In the genomic region with DNA sequence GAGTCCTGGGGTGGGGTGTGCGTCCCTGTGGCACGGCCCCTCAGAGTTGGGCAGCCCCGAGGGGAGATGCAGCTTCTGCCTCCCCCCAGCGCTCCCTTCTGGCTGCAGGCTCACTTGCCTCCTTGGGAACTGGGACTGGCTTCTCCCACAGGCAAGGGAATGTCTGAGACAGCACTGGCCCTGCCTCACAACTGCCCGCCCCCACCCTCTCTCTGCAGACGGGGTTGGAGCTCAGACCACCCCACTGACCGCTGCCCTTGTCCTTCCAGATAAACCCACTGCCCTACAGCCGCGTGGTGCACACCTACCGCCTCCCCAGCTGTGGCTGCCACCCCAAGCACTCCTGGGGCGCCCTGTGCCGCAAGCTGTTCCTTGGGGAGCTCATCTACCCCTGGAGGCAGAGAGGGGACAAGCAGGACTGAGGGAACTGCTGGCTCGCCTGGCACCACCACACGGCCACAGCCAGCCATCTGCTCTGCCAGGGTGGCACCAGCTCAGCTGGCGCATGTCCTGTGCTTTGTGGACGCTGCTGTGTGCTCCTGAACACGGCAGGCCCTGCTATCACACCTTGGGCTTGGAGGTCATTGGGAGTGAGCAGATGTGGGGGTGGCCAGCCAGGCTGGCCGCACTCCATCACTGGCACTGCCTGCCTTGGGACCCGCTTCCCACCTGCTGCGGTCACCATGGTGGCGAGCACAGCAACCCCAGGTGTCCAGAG, we compare ENCODE assay signal across 21 cellular contexts. TPM values are rescaled to one million over a fixed set of nuclear protein-coding genes. Genes with fewer than 3 reads are reported as not detected.
A peak's percentile ranks its signal among the peaks of the same experiment; 100 is the strongest.
DNase-seq lines count a peak whose midpoint lies in the region; ATAC-seq, FAIRE-seq and TF ChIP-seq lines count a peak whose summit lies in the region.
"Had no signal": no experiment of that assay in that cellular context is flagged by ENCODE, and none has a peak within 500 bp of the region (broad histone marks: within the 10 kb centered on the region; RNA-seq: fewer than 3 reads in every experiment).

No MANE protein-coding gene starts in this region.

- H3F3A ChIP-seq in MM.1S (ENCODE audit: insufficient read depth, low read length) = no peaks in the 10 kb centered on the region

- peaks cover 22% of the 10 kb centered on the region for H4K20me1 ChIP-seq in DND-41 (ENCODE audit: insufficient read depth, low read length)
- H4K20me1 ChIP-seq in MM.1S (ENCODE audit: insufficient read depth, low read length) = no peaks in the 10 kb centered on the region

- DNase-seq in DND-41 (peak; percentile 5), NCI-H1694 treated with DMSO at 0.1 percent for 48 hours (lab: John Stamatoyannopoulos, UW) (peak; percentile 6), cerebellar cortex (ENCODE audit: low spot score) (peak; percentile 86), pancreas (peak in 5 of 6 donors; percentile 78 to 96 (median 88)), NCI-H2107 (lab: John Stamatoyannopoulos, UW) (no peak), GM12892 (ENCODE audit: insufficient read length) (no peak), MM.1S (no peak)
- DNase-seq: activated CD4-positive, alpha-beta T cell treated with anti-CD3 and anti-CD28 coated beads, Interleukin-2, amount 10 ng/mL, durations not matched to agents 7 days and 5 days; amniotic stem cell; effector memory CD8-positive, alpha-beta T cell; glutamatergic neuron; NCI-H2081 treated with DMSO at 0.1 percent for 48 hours; stimulated activated CD4-positive, alpha-beta T cell treated with anti-CD3 and anti-CD28 coated beads, Interleukin-4, amount 100 ng/mL, for 4 hours; SW 1271 had no signal

- H3K4me3 ChIP-seq in DND-41 (ENCODE audit: low read depth in 1 of 2, low read length in 2 of 2) (no peak overlapping the region), pancreas (peak overlapping the region in 2 of 4 donors; percentile 26 to 30), MM.1S (ENCODE audit: low read length) (no peak overlapping the region)
- H3K4me3 ChIP-seq: lung, smooth muscle cell, vagina had no signal

- H3K79me2 ChIP-seq in DND-41 (ENCODE audit: insufficient read depth, low read length) = peaks cover 9% of the 10 kb centered on the region
- H3K79me2 ChIP-seq in MM.1S (ENCODE audit: low read length) = peaks cover 8% of the 10 kb centered on the region

- H3K27me3 ChIP-seq in DND-41 (ENCODE audit: insufficient read depth, low read length, poor library complexity) (no peaks in the 10 kb centered on the region), pancreas (no peaks in the 10 kb centered on the region), MM.1S (replicated peaks; ENCODE audit: insufficient read depth, low read length) (no peaks in the 10 kb centered on the region)
- H3K27me3 ChIP-seq: vagina had no signal

- no peak overlapping the region for H2AFZ ChIP-seq in DND-41 (ENCODE audit: low read depth, low read length)
- H2AFZ ChIP-seq in MM.1S (ENCODE audit: low read length) = no peak overlapping the region

- WGBS in pancreas, 2 donors = 43 to 45% methylated on average over 21 of the region's 21 CpGs

- no peaks in the 10 kb centered on the region for H3K9me3 ChIP-seq in DND-41 (ENCODE audit: insufficient read depth, low read length, severe bottlenecking)
- H3K9me3 ChIP-seq in pancreas = no peaks in the 10 kb centered on the region
- no peaks in the 10 kb centered on the region for H3K9me3 ChIP-seq in MM.1S (replicated peaks; ENCODE audit: insufficient read depth, low read length)
- H3K9me3 ChIP-seq: vagina had no signal

- H3K36me3 ChIP-seq in DND-41 (ENCODE audit: insufficient read depth, low read length) (peaks cover 30% of the 10 kb centered on the region), pancreas (no peaks in the 10 kb centered on the region), MM.1S (replicated peaks; ENCODE audit: insufficient read depth, low read length) (no peaks in the 10 kb centered on the region)
- H3K36me3 ChIP-seq: vagina had no signal

- intact Hi-C loops in pancreas (cut with DNase I) = no loop called here

- peaks cover 11% of the 10 kb centered on the region for H3K4me1 ChIP-seq in DND-41 (ENCODE audit: insufficient read depth, low read length)
- H3K4me1 ChIP-seq in pancreas = peaks cover 10 to 35% (median 20%) of the 10 kb centered on the region in 3 donors
- peaks cover 5% of the 10 kb centered on the region for H3K4me1 ChIP-seq in MM.1S (ENCODE audit: low read length)

- no peak overlapping the region for H3K4me2 ChIP-seq in DND-41 (ENCODE audit: insufficient read depth, low read length)
- no peak overlapping the region for H3K4me2 ChIP-seq in MM.1S (ENCODE audit: low read depth, low read length)
- H3K4me2 ChIP-seq: smooth muscle cell had no signal

- H3K27ac ChIP-seq in DND-41 (ENCODE audit: low read length) (no peak overlapping the region), pancreas (peak overlapping the region in 3 of 4 donors; percentile 45 to 61 (median 60)), MM.1S (ENCODE audit: low read length) (no peak overlapping the region)
- H3K27ac ChIP-seq: vagina had no signal

- H3K9me2 ChIP-seq in MM.1S (replicated peaks; ENCODE audit: insufficient read depth, low read length) = no peaks in the 10 kb centered on the region

- no peak for TF ChIP-seq POLR2A in GM12892 (IDR thresholded peaks at IDR 0.05; ENCODE audit: low read depth, low read length)

- no peak for TF ChIP-seq CTCF in DND-41 (IDR thresholded peaks at IDR 0.05; ENCODE audit: borderline replicate concordance, extremely low read depth, low read length, poor library complexity, severe bottlenecking)
- TF ChIP-seq CTCF in pancreas (IDR thresholded peaks at IDR 0.05) = peak in 1 of 4 donors; percentile 22
- no peak for TF ChIP-seq CTCF in MM.1S (IDR thresholded peaks at IDR 0.05; ENCODE audit: low read length)

- no peak overlapping the region for H3K9ac ChIP-seq in DND-41 (ENCODE audit: low read depth, low read length)
- no peak overlapping the region for H3K9ac ChIP-seq in MM.1S (ENCODE audit: low read length)

- no peak for FAIRE-seq in pancreas (lab: Jason Lieb, UNC)
- FAIRE-seq in GM12892 (lab: Jason Lieb, UNC) = no peak
- FAIRE-seq: RCC 7860 had no signal

- no peak for ATAC-seq in DND-41 (ENCODE audit: insufficient read depth, low read depth)
- ATAC-seq in pancreas = peak; percentile 50 to 65 (median 57)
- ATAC-seq: effector memory CD8-positive, alpha-beta T cell had no signal

RNA-seq across cellular contexts. Expression of gene RAB40C, which starts 7.1 kb away (rescaled TPM):
- total RNA-seq in pancreas = 10 to 100 TPM; 19.4 to 42.4 (median 30.6) TPM
- 10 to 100 TPM; 47.0 to 71.4 TPM for polyA plus RNA-seq in pancreas
- 2.5 TPM for polyA plus RNA-seq in GM12892 (2012; ENCODE audit: missing spikeins)

RNA-seq across cellular contexts. Expression of gene PIGQ, which starts 13.0 kb away (rescaled TPM):
- 10 to 100 TPM; 29.7 to 48.4 (median 40.0) TPM for total RNA-seq in pancreas
- polyA plus RNA-seq in pancreas = 100 to 1,000 TPM in 1 of 2 donors, 10 to 100 TPM in 1; 79.5 to 165 TPM
- 5.1 TPM for polyA plus RNA-seq in GM12892 (2012; ENCODE audit: missing spikeins)

RNA-seq across cellular contexts. Expression of gene NHLRC4, which starts 16.0 kb away (rescaled TPM):
- total RNA-seq in pancreas = under 1 TPM in 4 of 6 donors, not detected in 2; 0.08 to 0.28 (median 0.14) TPM
- polyA plus RNA-seq in pancreas = under 1 TPM; 0.05 to 0.27 TPM
- 0.28 TPM for polyA plus RNA-seq in GM12892 (2012; ENCODE audit: missing spikeins)

RNA-seq across cellular contexts. Expression of gene PRR35, which starts 22.6 kb away (rescaled TPM):
- total RNA-seq in pancreas = 1 to 10 TPM in 1 of 6 donors, under 1 TPM in 5; 0.09 to 1.0 (median 0.70) TPM
- under 1 TPM; 0.38 to 0.72 TPM for polyA plus RNA-seq in pancreas
- polyA plus RNA-seq in GM12892 (2012; ENCODE audit: missing spikeins) = not detected
- total RNA-seq: activated CD4-positive, alpha-beta T cell treated with anti-CD3 and anti-CD28 coated beads, Interleukin-2, amount 10 ng/mL, durations not matched to agents 7 days and 5 days; fibroblast of lung; lung; smooth muscle cell; vagina had no signal
- polyA plus RNA-seq: BJ, fibroblast of lung, IgD-negative memory B cell, lung, smooth muscle cell had no signal

RNA-seq across cellular contexts. Expression of gene WFIKKN1, which starts 48.0 kb away (rescaled TPM):
- 1 to 10 TPM in 3 of 6 donors, under 1 TPM in 3; 0.75 to 2.0 (median 1.2) TPM for total RNA-seq in pancreas
- polyA plus RNA-seq in pancreas = 10 to 100 TPM in 1 of 2 donors, 1 to 10 TPM in 1; 2.6 to 13.8 TPM
- polyA plus RNA-seq in GM12892 (2012; ENCODE audit: missing spikeins) = not detected
- total RNA-seq: smooth muscle cell had no signal
- polyA plus RNA-seq: BJ, fibroblast of lung, IgD-negative memory B cell had no signal

Comparison
In these comparisons a context has a peak if more than half of its experiments do, and no peak if none do; other contexts are left out.
1. DNase-seq: peak in DND-41 (single experiment), NCI-H1694 treated with DMSO at 0.1 percent for 48 hours (single experiment), cerebellar cortex (single experiment) and pancreas (5 of 6); none in NCI-H2107 (single experiment), GM12892 (single experiment) and MM.1S (single experiment).
2. H3K27ac ChIP-seq: peak in pancreas (3 of 4); none in DND-41 (single experiment) and MM.1S (single experiment).